In genomic region chr6:157317129-157317814, GRCh38 we compare ENCODE assay signal across 1 cellular context.
TF ChIP-seq lines count a peak whose summit lies in the region.

No MANE protein-coding gene starts in this region.

TF ChIP-seq in HEK293, 187 proteins besides CTCF, POLR2A, EP300 and RAD21 (continued from another document and continues in another):
- no peak for TF ChIP-seq KLF1 (tag by site-specific recombination; IDR thresholded peaks at IDR 0.05)
- TF ChIP-seq ZNF776 (tag by site-specific recombination; IDR thresholded peaks at IDR 0.05; ENCODE audit: borderline replicate concordance): no peak
- peak; percentile 85 for TF ChIP-seq ZNF10 (tag by site-specific recombination; IDR thresholded peaks at IDR 0.05)
- no peak for TF ChIP-seq ZNF837 (tag by site-specific recombination; IDR thresholded peaks at IDR 0.05)
- TF ChIP-seq MEIS1 (CRISPR knock-in tag; IDR thresholded peaks at IDR 0.05; ENCODE audit: borderline replicate concordance): no peak
- no peak for TF ChIP-seq ZNF791 (tag by site-specific recombination; IDR thresholded peaks at IDR 0.05)
- no peak for TF ChIP-seq ZNF175 (tag by site-specific recombination; IDR thresholded peaks at IDR 0.05)
- TF ChIP-seq ZNF426 (tag by site-specific recombination; IDR thresholded peaks at IDR 0.05): no peak
- no peak for TF ChIP-seq ZNF610 (tag by site-specific recombination; IDR thresholded peaks at IDR 0.05; ENCODE audit: borderline replicate concordance)
- TF ChIP-seq ZNF23 (tag by site-specific recombination; IDR thresholded peaks at IDR 0.05; ENCODE audit: borderline replicate concordance): no peak
- TF ChIP-seq ZNF280C (tag by site-specific recombination; IDR thresholded peaks at IDR 0.05): no peak
- peak; percentile 34; the same call in 1 of the 2 replicates for TF ChIP-seq ZNF335 (tag by site-specific recombination; conservative IDR thresholded peaks at IDR 0.05)
- TF ChIP-seq ZNF513 (tag by site-specific recombination; IDR thresholded peaks at IDR 0.05): no peak
- no peak for TF ChIP-seq HIC1 (tag by site-specific recombination; IDR thresholded peaks at IDR 0.05)
- TF ChIP-seq ZNF621 (tag by site-specific recombination; IDR thresholded peaks at IDR 0.05): no peak
- no peak for TF ChIP-seq ZSCAN4 (tag by site-specific recombination; IDR thresholded peaks at IDR 0.05)
- no peak for TF ChIP-seq ZBTB44 (tag by site-specific recombination; IDR thresholded peaks at IDR 0.05)
- TF ChIP-seq EGR2 (tag by site-specific recombination; IDR thresholded peaks at IDR 0.05; ENCODE audit: low read depth): no peak
- TF ChIP-seq HOXC10 (CRISPR knock-in tag; IDR thresholded peaks at IDR 0.05): no peak
- no peak for TF ChIP-seq FEZF1 (tag by site-specific recombination; IDR thresholded peaks at IDR 0.05)
- TF ChIP-seq ZNF37A (tag by site-specific recombination; IDR thresholded peaks at IDR 0.05): no peak
- no peak for TF ChIP-seq HOXA7 (CRISPR knock-in tag; IDR thresholded peaks at IDR 0.05; ENCODE audit: borderline replicate concordance)
- no peak for TF ChIP-seq ZNF792 (tag by site-specific recombination; IDR thresholded peaks at IDR 0.05)
- TF ChIP-seq ZBTB17 (tag by site-specific recombination; IDR thresholded peaks at IDR 0.05): peak; percentile 45; the same call in 1 of the 2 replicates
- TF ChIP-seq ATF2 (tag by site-specific recombination; IDR thresholded peaks at IDR 0.05; ENCODE audit: low read depth): no peak
- no peak for TF ChIP-seq ZNF558 (tag by site-specific recombination; IDR thresholded peaks at IDR 0.05)
- no peak for TF ChIP-seq ZNF571 (tag by site-specific recombination; IDR thresholded peaks at IDR 0.05)
- no peak for TF ChIP-seq ZSCAN5A (tag by site-specific recombination; IDR thresholded peaks at IDR 0.05)
- TF ChIP-seq ZNF221 (tag by site-specific recombination; IDR thresholded peaks at IDR 0.05; ENCODE audit: borderline replicate concordance): no peak
- TF ChIP-seq KLF7 (tag by site-specific recombination; IDR thresholded peaks at IDR 0.05; ENCODE audit: borderline replicate concordance): no peak
- no peak for TF ChIP-seq BCL6B (tag by site-specific recombination; IDR thresholded peaks at IDR 0.05)
- no peak for TF ChIP-seq ZNF16 (tag by site-specific recombination; IDR thresholded peaks at IDR 0.05; ENCODE audit: low read depth)
- no peak for TF ChIP-seq ZFP41 (tag by site-specific recombination; IDR thresholded peaks at IDR 0.05; ENCODE audit: borderline replicate concordance)
- TF ChIP-seq ZNF843 (tag by site-specific recombination; IDR thresholded peaks at IDR 0.05): no peak
- TF ChIP-seq ZBTB26 (tag by site-specific recombination; optimal IDR thresholded peaks at IDR 0.05): no peak
- TF ChIP-seq ZNF2 (tag by site-specific recombination; IDR thresholded peaks at IDR 0.05): 0 out of 2 replicates have a peak, but pooled peaks have one; percentile 42
- no peak for TF ChIP-seq ZNF433 (tag by site-specific recombination; IDR thresholded peaks at IDR 0.05; ENCODE audit: low read depth)
- TF ChIP-seq BCL11B (tag by site-specific recombination; IDR thresholded peaks at IDR 0.05; ENCODE audit: low read depth): no peak
- no peak; the same call in 1 of the 2 replicates for TF ChIP-seq SP7 (tag by site-specific recombination; IDR thresholded peaks at IDR 0.05)
- TF ChIP-seq ZBTB49 (tag by site-specific recombination; IDR thresholded peaks at IDR 0.05; ENCODE audit: low read depth): no peak
- no peak for TF ChIP-seq ZNF488 (tag by site-specific recombination; IDR thresholded peaks at IDR 0.05)
- TF ChIP-seq ZNF596 (tag by site-specific recombination; IDR thresholded peaks at IDR 0.05): no peak
- TF ChIP-seq TCF7L2 (IDR thresholded peaks at IDR 0.05; ENCODE audit: borderline replicate concordance, low read depth, low read length): no peak
